19 cellular contexts compared by ENCODE assay signal in the genomic region with DNA sequence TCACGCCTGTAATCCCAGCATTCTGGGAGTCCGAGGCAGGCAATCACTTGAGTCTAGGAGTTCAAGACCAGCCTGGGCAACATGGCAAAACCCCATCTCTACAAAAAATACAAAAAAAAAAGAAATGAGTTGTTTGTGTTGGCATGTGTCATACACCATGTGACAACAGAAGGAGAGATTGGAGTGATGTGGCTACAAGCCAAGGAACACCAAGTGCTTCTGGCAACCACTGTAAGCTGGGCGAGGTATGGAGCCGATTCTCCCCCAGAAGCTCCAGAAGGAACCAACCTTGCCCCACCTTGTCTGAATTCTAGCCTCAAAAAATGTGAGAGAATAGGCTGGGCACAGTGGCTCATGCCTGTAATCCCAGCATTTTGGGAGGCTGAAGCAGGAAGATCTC. TPM values are rescaled to one million over a fixed set of nuclear protein-coding genes. Genes with fewer than 3 reads are reported as not detected.
A peak's percentile ranks its signal among the peaks of the same experiment; 100 is the strongest.
DNase-seq lines count a peak whose midpoint lies in the region; ATAC-seq and TF ChIP-seq lines count a peak whose summit lies in the region.
"Had no signal": no experiment of that assay in that cellular context is flagged by ENCODE, and none has a peak within 500 bp of the region (broad histone marks: within the 10 kb centered on the region; RNA-seq: fewer than 3 reads in every experiment).

No MANE protein-coding gene starts in this region.

- TF ChIP-seq CTCF in fibroblast of mammary gland (conservative IDR thresholded peaks at IDR 0.05; ENCODE audit: control insufficient read depth, insufficient read depth, low read depth, low read length) (no peak), stomach (IDR thresholded peaks at IDR 0.05) (no peak)

- ATAC-seq in HG02759 (IDR thresholded peaks at IDR 0.05; ENCODE audit: unreplicated experiment) (no peak), HG03097 (IDR thresholded peaks at IDR 0.05; ENCODE audit: low FRiP score, unreplicated experiment) (no peak), GM18498 (IDR thresholded peaks at IDR 0.05; ENCODE audit: unreplicated experiment) (no peak)
- ATAC-seq: GM23338, T-cell had no signal

- TF ChIP-seq EP300 in stomach (IDR thresholded peaks at IDR 0.05), result no peak

- H3K27me3 ChIP-seq in stomach, result no peaks in the 10 kb centered on the region
- H3K27me3 ChIP-seq: Peyer's patch had no signal

- no peaks in the 10 kb centered on the region for H3K9me3 ChIP-seq in stomach
- H3K9me3 ChIP-seq: MG63, Peyer's patch, SJCRH30 had no signal

- H3K27ac ChIP-seq in stomach, result no peak overlapping the region
- H3K27ac ChIP-seq: Peyer's patch, SJCRH30 had no signal

- H3K36me3 ChIP-seq in stomach, result no peaks in the 10 kb centered on the region
- H3K36me3 ChIP-seq: MG63, Peyer's patch, SJCRH30 had no signal

- peak; percentile 34 for DNase-seq in H4 (ENCODE audit: low spot score)
- peak; percentile 10 for DNase-seq in M059J (ENCODE audit: low read depth)
- peak; percentile 21 for DNase-seq in fibroblast of mammary gland (ENCODE audit: low read depth)
- peak; percentile 26 for DNase-seq in stomach
- DNase-seq: CD4-positive, CD25-positive, alpha-beta regulatory T cell; HCEC 1CT; MG63; NCI-H1417 treated with DMSO at 0.1 percent for 48 hours; NCI-H187 treated with DMSO at 0.1 percent for 48 hours; NCI-H345; NCI-H524; NCI-H774; Peyer's patch; SJCRH30; T-cell had no signal

- H3K4me3 ChIP-seq in fibroblast of mammary gland (ENCODE audit: control insufficient read depth, low read depth, low read length), result no peak overlapping the region
- H3K4me3 ChIP-seq in stomach, result no peak overlapping the region
- H3K4me3 ChIP-seq: GM23338, MG63, Peyer's patch, SJCRH30 had no signal

- intact Hi-C loops in stomach (cut with DNase I; ENCODE audit: low total_unique reads), result no loop called here

- TF ChIP-seq POLR2A in stomach (IDR thresholded peaks at IDR 0.05), result no peak

- 64 to 81% (median 71%) methylated on average over 4 of the region's 4 CpGs for WGBS in stomach, 5 donors

- no peaks in the 10 kb centered on the region for H3K4me1 ChIP-seq in stomach
- H3K4me1 ChIP-seq: Peyer's patch, SJCRH30 had no signal

RNA-seq across cellular contexts. Expression of a gene that starts 39.1 kb away (rescaled TPM):
- total RNA-seq in H4 (2014; rRNA removed; shearing (Covaris generic)), result 9.5 and 11.2 TPM in 2 replicates
- 10.2 and 11.0 TPM in 2 replicates for total RNA-seq in M059J (2014; rRNA removed; shearing (Covaris generic))
- total RNA-seq in stomach, result 10 to 100 TPM in 2 of 5 donors, 1 to 10 TPM in 3; 7.6 to 21.4 (median 9.9) TPM
- polyA plus RNA-seq in stomach, result 10 to 100 TPM in 1 of 3 donors, 1 to 10 TPM in 2; 8.4 to 12.7 (median 9.0) TPM
